1 cellular context compared by ENCODE assay signal in genomic region chr10:59388577-59388976, GRCh38.
TF ChIP-seq lines count a peak whose summit lies in the region.

No MANE protein-coding gene starts in this region.

TF ChIP-seq in WTC11, 78 proteins besides CTCF, POLR2A, EP300 and RAD21 (continued from another document):
- TF ChIP-seq FOXP4 (CRISPR knock-in tag; IDR thresholded peaks at IDR 0.05) (no peak), PRDM15 (CRISPR knock-in tag; IDR thresholded peaks at IDR 0.05) (no peak), HMGA2 (CRISPR knock-in tag; IDR thresholded peaks at IDR 0.05) (no peak), ZNF219 (CRISPR knock-in tag; IDR thresholded peaks at IDR 0.05; ENCODE audit: borderline replicate concordance) (no peak), MXD4 (CRISPR knock-in tag; IDR thresholded peaks at IDR 0.05; ENCODE audit: borderline replicate concordance) (no peak), SMAD3 (CRISPR knock-in tag; IDR thresholded peaks at IDR 0.05; ENCODE audit: borderline replicate concordance) (no peak), ETV6 (CRISPR knock-in tag; IDR thresholded peaks at IDR 0.05) (no peak), ESRRA (CRISPR knock-in tag; IDR thresholded peaks at IDR 0.05; ENCODE audit: borderline replicate concordance) (no peak), NR2C2 (CRISPR knock-in tag; IDR thresholded peaks at IDR 0.05) (no peak)
